Comparison of ENCODE assay signal across 2 cellular contexts in the genomic region with DNA sequence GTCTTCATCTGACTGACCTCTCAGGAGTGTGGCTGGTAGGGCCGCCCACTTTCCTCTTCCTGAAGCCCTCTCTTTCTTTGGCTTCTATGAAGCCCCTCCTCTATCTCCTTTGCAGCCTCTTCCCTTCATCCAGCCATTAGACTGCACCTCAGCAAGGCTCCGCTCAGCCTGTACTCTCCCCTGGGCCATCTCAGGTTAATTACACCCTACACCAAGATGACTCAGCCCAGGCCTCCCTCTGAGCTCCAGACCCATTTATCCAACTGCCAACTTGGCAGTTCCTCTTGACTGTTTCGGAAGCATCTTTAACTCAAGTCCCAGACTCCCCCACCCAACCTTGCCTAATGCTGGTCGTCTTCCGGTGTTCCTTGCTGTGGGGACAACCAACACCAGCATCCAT.
TF ChIP-seq lines count a peak whose summit lies in the region.

No MANE protein-coding gene starts in this region.

TF ChIP-seq in HCT116, 20 proteins besides CTCF, POLR2A, EP300 and RAD21:
- TF ChIP-seq EZH2phosphoT487 (IDR thresholded peaks at IDR 0.05; ENCODE audit: borderline replicate concordance) (no peak), POLR2AphosphoS5 (IDR thresholded peaks at IDR 0.05; ENCODE audit: low read depth, low read length) (no peak), ELF1 (IDR thresholded peaks at IDR 0.05; ENCODE audit: borderline replicate concordance, low read depth) (no peak), JUND (IDR thresholded peaks at IDR 0.05) (no peak), FOSL1 (IDR thresholded peaks at IDR 0.05; ENCODE audit: low read depth) (no peak), ZFX (IDR thresholded peaks at IDR 0.05) (no peak), CEBPB (IDR thresholded peaks at IDR 0.05; ENCODE audit: low read depth) (no peak), YY1 (IDR thresholded peaks at IDR 0.05; ENCODE audit: extremely low read depth, insufficient replicate concordance, low read depth, low read length) (no peak), SRF (IDR thresholded peaks at IDR 0.05; ENCODE audit: low read depth) (no peak), ZBTB33 (IDR thresholded peaks at IDR 0.05; ENCODE audit: extremely low read depth, insufficient replicate concordance, low read length) (no peak), CBX3 (IDR thresholded peaks at IDR 0.05; ENCODE audit: low read depth) (no peak), REST (IDR thresholded peaks at IDR 0.05; ENCODE audit: low read depth) (no peak), ZNF274 (IDR thresholded peaks at IDR 0.05; ENCODE audit: low read depth, low read length) (no peak), SP1 (IDR thresholded peaks at IDR 0.05; ENCODE audit: low read depth) (no peak), SIN3A (IDR thresholded peaks at IDR 0.05; ENCODE audit: low read depth) (no peak), EZH2 (IDR thresholded peaks at IDR 0.05) (no peak), TCF7L2 (IDR thresholded peaks at IDR 0.05; ENCODE audit: borderline replicate concordance, extremely low read depth, insufficient read depth, insufficient read length) (no peak)
- TF ChIP-seq, protein P1, sequence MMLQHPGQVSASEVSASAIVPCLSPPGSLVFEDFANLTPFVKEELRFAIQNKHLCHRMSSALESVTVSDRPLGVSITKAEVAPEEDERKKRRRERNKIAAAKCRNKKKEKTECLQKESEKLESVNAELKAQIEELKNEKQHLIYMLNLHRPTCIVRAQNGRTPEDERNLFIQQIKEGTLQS (IDR thresholded peaks at IDR 0.05), result no peak
- TF ChIP-seq, protein P2, sequence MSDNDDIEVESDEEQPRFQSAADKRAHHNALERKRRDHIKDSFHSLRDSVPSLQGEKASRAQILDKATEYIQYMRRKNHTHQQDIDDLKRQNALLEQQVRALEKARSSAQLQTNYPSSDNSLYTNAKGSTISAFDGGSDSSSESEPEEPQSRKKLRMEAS (IDR thresholded peaks at IDR 0.05), result no peak

TF ChIP-seq in WTC11, 78 proteins besides CTCF, POLR2A, EP300 and RAD21:
- TF ChIP-seq, protein P2 (CRISPR knock-in tag; IDR thresholded peaks at IDR 0.05), result no peak
- no peak for TF ChIP-seq JAZF1 (CRISPR knock-in tag; IDR thresholded peaks at IDR 0.05)
- no peak for TF ChIP-seq NR3C1 (CRISPR knock-in tag; conservative IDR thresholded peaks at IDR 0.05; ENCODE audit: low read depth)
- TF ChIP-seq, protein P3, sequence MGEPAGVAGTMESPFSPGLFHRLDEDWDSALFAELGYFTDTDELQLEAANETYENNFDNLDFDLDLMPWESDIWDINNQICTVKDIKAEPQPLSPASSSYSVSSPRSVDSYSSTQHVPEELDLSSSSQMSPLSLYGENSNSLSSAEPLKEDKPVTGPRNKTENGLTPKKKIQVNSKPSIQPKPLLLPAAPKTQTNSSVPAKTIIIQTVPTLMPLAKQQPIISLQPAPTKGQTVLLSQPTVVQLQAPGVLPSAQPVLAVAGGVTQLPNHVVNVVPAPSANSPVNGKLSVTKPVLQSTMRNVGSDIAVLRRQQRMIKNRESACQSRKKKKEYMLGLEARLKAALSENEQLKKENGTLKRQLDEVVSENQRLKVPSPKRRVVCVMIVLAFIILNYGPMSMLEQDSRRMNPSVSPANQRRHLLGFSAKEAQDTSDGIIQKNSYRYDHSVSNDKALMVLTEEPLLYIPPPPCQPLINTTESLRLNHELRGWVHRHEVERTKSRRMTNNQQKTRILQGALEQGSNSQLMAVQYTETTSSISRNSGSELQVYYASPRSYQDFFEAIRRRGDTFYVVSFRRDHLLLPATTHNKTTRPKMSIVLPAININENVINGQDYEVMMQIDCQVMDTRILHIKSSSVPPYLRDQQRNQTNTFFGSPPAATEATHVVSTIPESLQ (CRISPR knock-in tag; IDR thresholded peaks at IDR 0.05), result no peak
- TF ChIP-seq ELF4 (CRISPR knock-in tag; IDR thresholded peaks at IDR 0.05; ENCODE audit: low read depth), result no peak
- TF ChIP-seq ZNF425 (CRISPR knock-in tag; conservative IDR thresholded peaks at IDR 0.05), result no peak
- no peak for TF ChIP-seq ZNF423 (CRISPR knock-in tag; IDR thresholded peaks at IDR 0.05)
- TF ChIP-seq IRF2 (CRISPR knock-in tag; IDR thresholded peaks at IDR 0.05; ENCODE audit: borderline replicate concordance, low read depth), result no peak
- TF ChIP-seq ZNF512 (CRISPR knock-in tag; IDR thresholded peaks at IDR 0.05; ENCODE audit: borderline replicate concordance), result no peak
- TF ChIP-seq SMAD4 (CRISPR knock-in tag; IDR thresholded peaks at IDR 0.05), result no peak
- TF ChIP-seq EMX1 (CRISPR knock-in tag; IDR thresholded peaks at IDR 0.05), result no peak
- TF ChIP-seq CBFB (CRISPR knock-in tag; IDR thresholded peaks at IDR 0.05; ENCODE audit: low read depth), result no peak
- no peak for TF ChIP-seq ZNF317 (CRISPR knock-in tag; IDR thresholded peaks at IDR 0.05; ENCODE audit: borderline replicate concordance, low read depth)
